8 cellular contexts compared by ENCODE assay signal in the genomic region with DNA sequence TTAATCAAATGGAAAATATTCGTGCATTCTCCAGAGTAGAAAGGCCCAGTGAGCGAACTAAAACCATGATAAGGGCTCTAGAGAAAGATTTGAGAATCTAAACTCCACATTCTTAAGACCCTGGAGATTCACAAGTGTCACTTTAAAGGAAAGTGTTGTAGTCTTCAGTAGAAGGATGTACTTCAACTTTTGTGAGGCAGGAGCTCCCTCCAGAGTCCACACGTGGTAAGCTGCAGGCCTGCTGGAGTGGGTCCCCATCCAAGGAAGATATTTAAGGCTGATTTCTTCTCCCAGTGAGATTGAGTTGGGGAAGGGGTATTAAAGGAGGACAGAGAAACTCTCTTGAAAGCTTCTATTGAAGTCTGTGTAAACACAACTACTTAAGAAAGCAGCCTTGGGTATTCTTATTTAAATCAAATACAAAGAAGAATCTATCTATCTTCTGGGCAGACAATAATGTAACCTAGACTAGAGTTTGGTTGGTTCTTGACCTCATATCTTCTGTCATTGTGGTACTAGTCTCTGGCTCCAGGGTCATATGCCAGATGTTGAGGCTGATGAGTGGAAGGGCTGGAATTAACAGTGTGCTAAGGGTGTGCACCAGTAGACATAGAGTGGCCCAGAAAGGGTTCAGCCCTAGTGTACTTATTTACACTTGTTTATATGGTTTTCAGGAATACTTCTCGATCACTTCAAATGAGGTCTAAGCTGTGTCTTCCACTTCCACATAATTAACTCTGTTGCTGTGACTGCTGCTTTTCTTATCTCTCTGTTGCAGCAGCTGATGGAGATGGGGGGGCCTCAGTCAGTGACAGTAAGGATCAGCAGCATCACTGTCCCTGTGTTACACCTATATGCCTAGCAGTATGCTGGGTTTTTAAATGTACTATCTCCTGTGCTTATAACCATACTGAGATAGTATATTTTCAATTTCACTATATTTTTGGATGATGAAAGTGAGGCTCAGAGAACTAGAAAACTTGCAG.
DNase-seq lines count a peak whose midpoint lies in the region; ATAC-seq and TF ChIP-seq lines count a peak whose summit lies in the region.

No MANE protein-coding gene starts in this region.

- H3K4me3 ChIP-seq in left lung: no peak overlapping the region

- no peak overlapping the region for H3K27ac ChIP-seq in left lung

- intact Hi-C loops in left lung (cut with DNase I): loop anchor here in 1 of 2 donors (5.0 kb wide), 1 partner anchor 241 kb away; no protein-coding TSS in a partner anchor

- ATAC-seq in GM18505 (IDR thresholded peaks at IDR 0.05; ENCODE audit: unreplicated experiment) (peak; percentile 83), HG02938 (IDR thresholded peaks at IDR 0.05; ENCODE audit: unreplicated experiment) (peak; percentile 88), left lung (peak; percentile 98)
- peak; percentile 66 to 74 for ATAC-seq in activated CD4-positive, CD25-positive, alpha-beta regulatory T cell treated with anti-CD3 and anti-CD28 coated beads, Interleukin-2, amount 50 U/mL, for 24 hours

- no peak for TF ChIP-seq POLR2A in GM18505 (IDR thresholded peaks at IDR 0.05; ENCODE audit: borderline replicate concordance, extremely low read depth, insufficient read depth, insufficient read length)

- no peaks in the 10 kb centered on the region for H3K36me3 ChIP-seq in left lung

- no peaks in the 10 kb centered on the region for H3K9me3 ChIP-seq in left lung

- no peaks in the 10 kb centered on the region for H3K27me3 ChIP-seq in left lung

- TF ChIP-seq CTCF in AG09319 (IDR thresholded peaks at IDR 0.05; ENCODE audit: low read depth, low read length): peak; percentile 90
- peak; percentile 67 to 71 for TF ChIP-seq CTCF in left lung (IDR thresholded peaks at IDR 0.05)

- DNase-seq in AG09319 (ENCODE audit: extremely low read depth, low read depth): no peak
- peak; percentile 21 for DNase-seq in NCI-H2107 (lab: John Stamatoyannopoulos, UW)
- peak; percentile 25 to 83 for DNase-seq in cerebellar nuclear complex (lab: John Stamatoyannopoulos, UW)
- DNase-seq in left lung: peak in 1 of 2 donors; percentile 44
- DNase-seq in stimulated activated CD8-positive, alpha-beta memory T cell treated with anti-CD3 and anti-CD28 coated beads, Interleukin-12 subunit alpha, Interleukin-12 subunit beta, amount 100 ng/mL, for 1 hour (ENCODE audit: low read depth): peak; percentile 47

- no peaks in the 10 kb centered on the region for H3K4me1 ChIP-seq in left lung
